Comparison of ENCODE assay signal across 1 cellular context in genomic region chr21:34132202-34132601, GRCh38.
TF ChIP-seq lines count a peak whose summit lies in the region.

No MANE protein-coding gene starts in this region.

TF ChIP-seq in H1, 55 proteins besides CTCF, POLR2A, EP300 and RAD21:
- TF ChIP-seq MAFK (IDR thresholded peaks at IDR 0.05; ENCODE audit: low read depth, low read length): no peak
- no peak for TF ChIP-seq E2F6 (IDR thresholded peaks at IDR 0.05)
- no peak for TF ChIP-seq TCF12 (IDR thresholded peaks at IDR 0.05; ENCODE audit: low read depth, low read length)
- TF ChIP-seq ATF2 (IDR thresholded peaks at IDR 0.05; ENCODE audit: low read length): no peak
- TF ChIP-seq TEAD4 (IDR thresholded peaks at IDR 0.05; ENCODE audit: low read depth, low read length): no peak
- no peak for TF ChIP-seq MAX (IDR thresholded peaks at IDR 0.05)
- TF ChIP-seq CHD7 (IDR thresholded peaks at IDR 0.05; ENCODE audit: insufficient replicate concordance, low read length): no peak
- TF ChIP-seq BCL11A (IDR thresholded peaks at IDR 0.05; ENCODE audit: low read depth in 2 of 2, low read length in 2 of 2): no peak
- TF ChIP-seq BRCA1 (IDR thresholded peaks at IDR 0.05; ENCODE audit: low read depth, low read length): no peak
- TF ChIP-seq SAP30 (IDR thresholded peaks at IDR 0.05; ENCODE audit: insufficient read depth, insufficient replicate concordance, low read length): no peak
- no peak for TF ChIP-seq CHD1 (IDR thresholded peaks at IDR 0.05; ENCODE audit: low read depth, low read length)
- TF ChIP-seq KDM5A (IDR thresholded peaks at IDR 0.05; ENCODE audit: low read length): no peak
- no peak for TF ChIP-seq HDAC2 (IDR thresholded peaks at IDR 0.05; ENCODE audit: borderline replicate concordance in 1 of 2, low read depth in 2 of 2, low read length in 2 of 2)
- TF ChIP-seq EGR1 (IDR thresholded peaks at IDR 0.05; ENCODE audit: borderline replicate concordance, low read depth, low read length): no peak
- TF ChIP-seq JUND (IDR thresholded peaks at IDR 0.05; ENCODE audit: low read length): no peak
- no peak for TF ChIP-seq TAF7 (optimal IDR thresholded peaks at IDR 0.05; ENCODE audit: borderline replicate concordance, low read depth, low read length)
- TF ChIP-seq CBX5 (IDR thresholded peaks at IDR 0.05; ENCODE audit: low read depth, low read length): no peak
- TF ChIP-seq NANOG (IDR thresholded peaks at IDR 0.05; ENCODE audit: insufficient read depth, low read depth, low read length, poor library complexity, severe bottlenecking): no peak
- TF ChIP-seq RXRA (IDR thresholded peaks at IDR 0.05; ENCODE audit: insufficient read depth, low read depth, low read length): no peak
